Comparison of ENCODE assay signal across 8 cellular contexts in the genomic region with DNA sequence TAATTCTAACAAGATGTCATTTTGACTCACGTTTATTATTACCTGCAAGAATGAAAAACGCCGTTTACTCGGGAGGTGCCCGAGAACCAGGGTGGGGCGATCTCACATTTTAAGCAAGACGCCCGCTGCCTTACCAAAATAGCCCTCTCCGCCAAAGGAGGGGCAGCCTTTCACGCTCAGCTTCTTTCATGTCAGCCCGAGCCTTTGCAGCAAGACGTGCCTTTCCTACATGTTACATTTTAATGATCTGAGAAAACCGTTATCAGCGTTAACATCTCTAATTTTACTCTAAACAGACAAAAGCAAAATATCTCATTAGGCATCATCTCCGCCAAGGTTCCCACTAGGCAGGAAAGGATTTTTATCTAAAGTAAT. TPM values are rescaled to one million over a fixed set of nuclear protein-coding genes. Genes with fewer than 3 reads are reported as not detected.
DNase-seq lines count a peak whose midpoint lies in the region; ATAC-seq, FAIRE-seq and TF ChIP-seq lines count a peak whose summit lies in the region.

No MANE protein-coding gene starts in this region.

- peak overlapping the region; percentile 86 to 95 (median 91) for H3K4me3 Mint-ChIP-seq in CD8-positive, alpha-beta memory T cell
- peak overlapping the region; percentile 92 for H3K4me3 Mint-ChIP-seq in natural killer cell

- no peaks in the 10 kb centered on the region for H3K9me3 ChIP-seq in CD8-positive, alpha-beta memory T cell (ENCODE audit: low read length)
- H3K9me3 ChIP-seq in RWPE2 (ENCODE audit: severe bottlenecking) = no peaks in the 10 kb centered on the region

- H3K9me3 Mint-ChIP-seq in CD8-positive, alpha-beta memory T cell = no peaks in the 10 kb centered on the region
- no peaks in the 10 kb centered on the region for H3K9me3 Mint-ChIP-seq in natural killer cell

- in situ Hi-C loops in brain microvascular endothelial cell (cut with HindIII; ENCODE audit: low pct_ligation_motif_present, low sequenced_read_pairs) = loop anchor here (25.0 kb wide), 1 partner anchor 193 kb away; no protein-coding TSS in a partner anchor

- peaks cover 35% of the 10 kb centered on the region for H3K4me1 ChIP-seq in CD8-positive, alpha-beta memory T cell (ENCODE audit: insufficient read depth, low read length)
- H3K4me1 ChIP-seq in RWPE2 (ENCODE audit: insufficient read depth, poor library complexity, severe bottlenecking) = peaks cover 8% of the 10 kb centered on the region

- ATAC-seq in RWPE2 (ENCODE audit: low read depth) (no peak), natural killer cell (no peak), HG03097 (IDR thresholded peaks at IDR 0.05; ENCODE audit: low FRiP score, unreplicated experiment) (no peak), GM21423 (IDR thresholded peaks at IDR 0.05; ENCODE audit: unreplicated experiment) (no peak)

- no peaks in the 10 kb centered on the region for H3K36me3 ChIP-seq in CD8-positive, alpha-beta memory T cell (ENCODE audit: insufficient read depth, low read length)
- no peaks in the 10 kb centered on the region for H3K36me3 ChIP-seq in RWPE2 (ENCODE audit: low read depth)
- no peaks in the 10 kb centered on the region for H3K36me3 ChIP-seq in brain microvascular endothelial cell (replicated peaks)

- peak overlapping the region; percentile 75 for H3K4me3 ChIP-seq in CD8-positive, alpha-beta memory T cell (ENCODE audit: low read length)
- peak overlapping the region; percentile 58 for H3K4me3 ChIP-seq in RWPE2 (ENCODE audit: severe bottlenecking)
- peak overlapping the region; percentile 65 for H3K4me3 ChIP-seq in brain microvascular endothelial cell (ENCODE audit: low read depth, low read length)

- TF ChIP-seq POLR2A in GM12891 (IDR thresholded peaks at IDR 0.05; ENCODE audit: low read depth, low read length) = no peak

- no peaks in the 10 kb centered on the region for H3K27me3 ChIP-seq in CD8-positive, alpha-beta memory T cell (ENCODE audit: insufficient read depth, low read length, poor library complexity, severe bottlenecking)
- no peaks in the 10 kb centered on the region for H3K27me3 ChIP-seq in RWPE2 (ENCODE audit: insufficient read depth, poor library complexity, severe bottlenecking)
- peaks cover 21% of the 10 kb centered on the region for H3K27me3 ChIP-seq in brain microvascular endothelial cell (replicated peaks)

- peak overlapping the region; percentile 67 to 98 (median 92) for H3K27ac Mint-ChIP-seq in CD8-positive, alpha-beta memory T cell
- peak overlapping the region; percentile 83 to 86 for H3K27ac Mint-ChIP-seq in natural killer cell

- peak overlapping the region; percentile 68 for H3K27ac ChIP-seq in CD8-positive, alpha-beta memory T cell (ENCODE audit: low read depth, low read length)
- no peak overlapping the region for H3K27ac ChIP-seq in RWPE2 (ENCODE audit: poor library complexity, severe bottlenecking)
- no peak overlapping the region for H3K27ac ChIP-seq in brain microvascular endothelial cell

- TF ChIP-seq CTCF in RWPE2 (IDR thresholded peaks at IDR 0.05; ENCODE audit: poor library complexity, severe bottlenecking) (no peak), brain microvascular endothelial cell (IDR thresholded peaks at IDR 0.05; ENCODE audit: low read depth, low read length, missing control alignments) (no peak), natural killer cell (IDR thresholded peaks at IDR 0.05) (no peak)

- FAIRE-seq in GM12891 (lab: Jason Lieb, UNC) = no peak

- H3K4me1 Mint-ChIP-seq in CD8-positive, alpha-beta memory T cell = peaks cover 25 to 53% (median 36%) of the 10 kb centered on the region in 3 donors
- peaks cover 11 to 21% of the 10 kb centered on the region in 2 donors for H3K4me1 Mint-ChIP-seq in natural killer cell

- H3K36me3 Mint-ChIP-seq in CD8-positive, alpha-beta memory T cell = peaks cover 0 to 18% (median 2%) of the 10 kb centered on the region in 3 donors
- no peaks in the 10 kb centered on the region for H3K36me3 Mint-ChIP-seq in natural killer cell

- CTCF ChIA-PET in CD8-positive, alpha-beta memory T cell (lab: Charles Lee) = interaction anchor here (1.3 to 1.5 kb wide), 2 partner anchors 10 to 107 kb away, joined by 3 to 4 read pairs; no protein-coding TSS in a partner anchor

- intact Hi-C loops in natural killer cell (cut with micrococcal nuclease) = no loop called here

- POLR2A ChIA-PET in CD8-positive, alpha-beta memory T cell (lab: Charles Lee) = interaction anchor here (1.0 to 1.5 kb wide), 2 partner anchors 10 to 77 kb away, joined by 3 to 4 read pairs; no protein-coding TSS in a partner anchor

- H3K27me3 Mint-ChIP-seq in CD8-positive, alpha-beta memory T cell = peaks cover 2 to 5% of the 10 kb centered on the region in 2 donors
- peaks cover 6 to 36% of the 10 kb centered on the region in 2 donors for H3K27me3 Mint-ChIP-seq in natural killer cell (ENCODE audit: low read depth in 2 of 2)

- DNase-seq in CD8-positive, alpha-beta memory T cell = peak in 3 of 5 donors; percentile 58 to 77 (median 62)
- DNase-seq in RWPE2 (ENCODE audit: low spot score) = no peak
- no peak for DNase-seq in brain microvascular endothelial cell
- no peak for DNase-seq in natural killer cell
- DNase-seq in GM12891 (ENCODE audit: insufficient read length, low spot score) = no peak
- DNase-seq in NCI-H1092 (lab: John Stamatoyannopoulos, UW) = no peak

TF ChIP-seq in GM12891, 5 proteins besides CTCF, POLR2A, EP300 and RAD21:
- TF ChIP-seq PAX5 (IDR thresholded peaks at IDR 0.05; ENCODE audit: insufficient read depth, low read length, severe bottlenecking) (no peak), SPI1 (IDR thresholded peaks at IDR 0.05; ENCODE audit: low read depth, low read length) (no peak), POU2F2 (IDR thresholded peaks at IDR 0.05; ENCODE audit: low read depth, low read length) (no peak), POLR2AphosphoS5 (IDR thresholded peaks at IDR 0.05; ENCODE audit: low read depth, low read length) (no peak), TAF1 (IDR thresholded peaks at IDR 0.05; ENCODE audit: low read depth, low read length) (no peak)
TF ChIP-seq in GM12891: peak in this region for 0.

RNA-seq across cellular contexts. Expression of gene BACH2, which starts 2.0 kb away (rescaled TPM):
- 10 to 100 TPM; 39.9 to 41.8 TPM for total RNA-seq in CD8-positive, alpha-beta memory T cell
- 7.4 TPM for polyA plus RNA-seq in CD8-positive, alpha-beta memory T cell
- total RNA-seq in natural killer cell = 10 to 100 TPM; 32.1 to 37.8 (median 32.7) TPM
- polyA plus RNA-seq in GM12891 (2012; ENCODE audit: low read depth, missing spikeins) = 0.01 TPM

Comparison
In these comparisons a context has a peak if more than half of its experiments do, and no peak if none do; other contexts are left out.
1. DNase-seq: peak in CD8-positive, alpha-beta memory T cell (3 of 5); none in RWPE2 (single experiment), brain microvascular endothelial cell (single experiment), natural killer cell (single experiment), GM12891 (single experiment) and NCI-H1092 (single experiment).
2. Peak in every context shown above with its lines, with median percentiles within 50 percentile points of each other: H3K4me3 ChIP-seq.